In the genomic region with DNA sequence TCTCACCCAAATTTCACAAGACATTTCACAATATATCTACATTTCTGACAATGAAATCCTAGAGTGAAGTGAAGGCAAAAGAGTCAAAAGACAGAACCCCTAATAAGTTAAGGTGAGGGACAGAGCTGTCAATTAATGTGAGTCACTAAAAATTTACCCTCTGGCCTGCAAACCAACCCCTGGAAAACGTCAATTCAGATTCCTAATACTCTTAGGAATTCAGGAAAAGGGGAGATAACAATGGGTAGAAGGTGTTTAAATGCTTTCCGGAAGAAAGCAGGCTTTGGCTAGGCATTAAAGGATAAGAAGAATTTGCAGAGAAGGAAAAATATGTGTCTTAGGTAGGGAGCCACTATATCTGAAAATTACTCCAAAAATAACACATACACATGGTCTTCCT, we compare ENCODE assay signal across 17 cellular contexts.
"Had no signal": no experiment of that assay in that cellular context is flagged by ENCODE, and none has a peak within 500 bp of the region (broad histone marks: within the 10 kb centered on the region; RNA-seq: fewer than 3 reads in every experiment).

No MANE protein-coding gene starts in this region.

- H3K36me3 Mint-ChIP-seq: activated naive CD8-positive, alpha-beta T cell treated with anti-CD3 and anti-CD28 coated beads for 36 hours; brain; stimulated activated memory B cell treated with anti-CD40 and anti-IgM and Interleukin-4, amounts not matched to agents 10 μg/mL and 1 μg/mL and 100 μg/mL, for 72 hours had no signal

- H3K4me3 Mint-ChIP-seq: activated CD4-positive, alpha-beta T cell treated with anti-CD3 and anti-CD28 coated beads, Interleukin-2, amount 10 ng/mL, durations not matched to agents 24 days and 14 days; activated naive CD8-positive, alpha-beta T cell treated with anti-CD3 and anti-CD28 coated beads for 36 hours; brain; central memory CD8-positive, alpha-beta T cell; stimulated activated memory B cell treated with anti-CD40 and anti-IgM and Interleukin-4, amounts not matched to agents 10 μg/mL and 1 μg/mL and 100 μg/mL, for 72 hours; T-helper 2 cell treated with Interferon-gamma antibody and Interleukin-4, amounts not matched to agents 5 μg/mL and 100 μg/mL, for 36 hours had no signal

- H3K9me3 Mint-ChIP-seq: activated CD4-positive, alpha-beta T cell treated with anti-CD3 and anti-CD28 coated beads, Interleukin-2, amount 10 ng/mL, durations not matched to agents 24 days and 14 days; activated naive CD8-positive, alpha-beta T cell treated with anti-CD3 and anti-CD28 coated beads for 36 hours; stimulated activated memory B cell treated with anti-CD40 and anti-IgM and Interleukin-4, amounts not matched to agents 10 μg/mL and 1 μg/mL and 100 μg/mL, for 72 hours had no signal

- H3K36me3 ChIP-seq: lower lobe of right lung, pancreas had no signal

- H3K27ac ChIP-seq: coronary artery, lower lobe of right lung, pancreas had no signal

- H3K9me3 ChIP-seq: lower lobe of right lung, pancreas had no signal

- H3K4me1 Mint-ChIP-seq: activated CD4-positive, alpha-beta T cell treated with anti-CD3 and anti-CD28 coated beads, Interleukin-2, amount 10 ng/mL, durations not matched to agents 24 days and 14 days; activated naive CD8-positive, alpha-beta T cell treated with anti-CD3 and anti-CD28 coated beads for 36 hours; brain; central memory CD8-positive, alpha-beta T cell; stimulated activated memory B cell treated with anti-CD40 and anti-IgM and Interleukin-4, amounts not matched to agents 10 μg/mL and 1 μg/mL and 100 μg/mL, for 72 hours had no signal

- H3K27me3 Mint-ChIP-seq: activated CD4-positive, alpha-beta T cell treated with anti-CD3 and anti-CD28 coated beads, Interleukin-2, amount 10 ng/mL, durations not matched to agents 24 days and 14 days; brain; central memory CD8-positive, alpha-beta T cell; stimulated activated memory B cell treated with anti-CD40 and anti-IgM and Interleukin-4, amounts not matched to agents 10 μg/mL and 1 μg/mL and 100 μg/mL, for 72 hours had no signal

- H3K27ac Mint-ChIP-seq: activated CD4-positive, alpha-beta T cell treated with anti-CD3 and anti-CD28 coated beads, Interleukin-2, amount 10 ng/mL, durations not matched to agents 24 days and 14 days; activated naive CD8-positive, alpha-beta T cell treated with anti-CD3 and anti-CD28 coated beads for 36 hours; brain; stimulated activated memory B cell treated with anti-CD40 and anti-IgM and Interleukin-4, amounts not matched to agents 10 μg/mL and 1 μg/mL and 100 μg/mL, for 72 hours; T-helper 2 cell treated with Interferon-gamma antibody and Interleukin-4, amounts not matched to agents 5 μg/mL and 100 μg/mL, for 36 hours had no signal

- H3K4me3 ChIP-seq: coronary artery, lower lobe of right lung, pancreas had no signal

- H3K4me1 ChIP-seq: lower lobe of right lung, pancreas had no signal

- DNase-seq: activated CD4-positive, alpha-beta T cell treated with anti-CD3 and anti-CD28 coated beads, Interleukin-2, amount 10 ng/mL, durations not matched to agents 24 days and 14 days; activated CD4-positive, CD25-positive, alpha-beta regulatory T cell; activated naive CD8-positive, alpha-beta T cell treated with anti-CD3 and anti-CD28 coated beads for 36 hours; amygdala; foreskin fibroblast; glutamatergic neuron; hypothalamus; left cardiac atrium; lower lobe of right lung; pancreas; stimulated activated CD4-positive, alpha-beta T cell treated with anti-CD3 and anti-CD28 coated beads, Interleukin-12 subunit alpha, Interleukin-12 subunit beta, amount 100 ng/mL, for 4 hours; stimulated activated CD4-positive, alpha-beta T cell treated with anti-CD3 and anti-CD28 coated beads, Interleukin-2, amount 100 ng/mL, for 24 hours had no signal
